In the genomic region with DNA sequence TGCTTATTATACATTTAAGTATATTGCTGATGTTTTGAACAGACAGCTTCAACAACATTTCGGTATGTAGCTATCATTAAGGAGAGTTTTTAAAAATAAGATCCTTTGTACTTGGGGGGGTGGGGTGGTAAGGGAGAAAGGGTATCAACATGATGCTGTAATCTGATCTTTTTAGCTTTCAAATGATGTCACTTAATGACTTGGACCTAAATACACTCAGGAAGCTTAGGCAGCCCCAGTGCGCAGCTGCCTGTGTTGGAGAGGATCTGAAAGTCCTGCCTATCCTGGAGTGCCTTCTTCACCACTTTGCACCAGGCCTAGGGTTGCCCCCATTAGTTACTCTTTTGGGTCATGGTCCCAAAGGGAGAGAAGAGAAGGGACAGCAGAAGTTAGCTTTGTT, we compare ENCODE assay signal across 14 cellular contexts. TPM values are rescaled to one million over a fixed set of nuclear protein-coding genes. Genes with fewer than 3 reads are reported as not detected.
DNase-seq lines count a peak whose midpoint lies in the region; ATAC-seq and TF ChIP-seq lines count a peak whose summit lies in the region.
"Had no signal": no experiment of that assay in that cellular context is flagged by ENCODE, and none has a peak within 500 bp of the region (broad histone marks: within the 10 kb centered on the region; RNA-seq: fewer than 3 reads in every experiment).

No MANE protein-coding gene starts in this region.

- peak overlapping the region in 1 of 2 experiments; percentile 56 for H3K4me3 ChIP-seq in neutrophil (ENCODE audit: low read depth in 1 of 2, low read length in 1 of 2)
- no peak overlapping the region for H3K4me3 ChIP-seq in neuronal stem cell (ENCODE audit: low read length in 2 of 2)
- H3K4me3 ChIP-seq: cardiac muscle cell had no signal

- no peak overlapping the region for H2BK12ac ChIP-seq in neuronal stem cell (ENCODE audit: low read length)

- no peaks in the 10 kb centered on the region for H3K27me3 Mint-ChIP-seq in type B pancreatic cell
- H3K27me3 Mint-ChIP-seq: activated naive CD8-positive, alpha-beta T cell treated with anti-CD3 and anti-CD28 coated beads, Interleukin-2, amount 50 U/mL, for 24 hours had no signal

- H2BK5ac ChIP-seq in neuronal stem cell (ENCODE audit: low read length) = no peak overlapping the region

- TF ChIP-seq CTCF in neutrophil (IDR thresholded peaks at IDR 0.05) (no peak), type B pancreatic cell (conservative IDR thresholded peaks at IDR 0.05) (no peak)

- H3K4me3 Mint-ChIP-seq in type B pancreatic cell = no peak overlapping the region
- H3K4me3 Mint-ChIP-seq: activated naive CD8-positive, alpha-beta T cell treated with anti-CD3 and anti-CD28 coated beads, Interleukin-2, amount 50 U/mL, for 24 hours; activated T-helper 1 cell treated with anti-CD3 and anti-CD28 coated beads, Interleukin-12 subunit alpha, Interleukin-12 subunit beta, Interleukin-2, Interleukin-4 antibody, amounts not matched to agents 30 ng/mL and 10 ng/mL and 1 ng/mL, durations not matched to agents 14 hours and 24 hours and 36 hours; natural killer cell had no signal

- H3K27ac Mint-ChIP-seq in type B pancreatic cell = no peak overlapping the region
- H3K27ac Mint-ChIP-seq: activated naive CD8-positive, alpha-beta T cell treated with anti-CD3 and anti-CD28 coated beads, Interleukin-2, amount 50 U/mL, for 24 hours; activated T-helper 1 cell treated with anti-CD3 and anti-CD28 coated beads, Interleukin-12 subunit alpha, Interleukin-12 subunit beta, Interleukin-2, Interleukin-4 antibody, amounts not matched to agents 30 ng/mL and 10 ng/mL and 1 ng/mL, durations not matched to agents 14 hours and 24 hours and 36 hours; natural killer cell had no signal

- no peak overlapping the region for H3K4me2 ChIP-seq in neuronal stem cell (ENCODE audit: insufficient read depth, low read length, poor library complexity, severe bottlenecking)

- H3K79me1 ChIP-seq in neuronal stem cell (ENCODE audit: low read depth, low read length) = no peaks in the 10 kb centered on the region

- no peak overlapping the region for H3K9ac ChIP-seq in neuronal stem cell (ENCODE audit: low read depth, low read length, poor library complexity)

- no peak overlapping the region for H2AK5ac ChIP-seq in neuronal stem cell (ENCODE audit: low read depth, low read length)

- H3K4me1 ChIP-seq in neutrophil (ENCODE audit: control insufficient read depth in 1 of 2, insufficient read depth in 1 of 2, low read depth in 1 of 2, low read length in 1 of 2) = peaks cover 37 to 40% of the 10 kb centered on the region in 2 experiments
- peaks cover 0 to 2% of the 10 kb centered on the region in 2 donors for H3K4me1 ChIP-seq in neuronal stem cell (ENCODE audit: control insufficient read depth in 2 of 2, insufficient read depth in 1 of 2, low read depth in 1 of 2, low read length in 2 of 2)

- H4K8ac ChIP-seq in neuronal stem cell (ENCODE audit: low read depth, low read length) = no peak overlapping the region

- no peak overlapping the region for H3K23ac ChIP-seq in neuronal stem cell (ENCODE audit: low read depth, low read length, poor library complexity)

- H3K4me1 Mint-ChIP-seq in type B pancreatic cell (ENCODE audit: unreplicated experiment) = peaks cover 15% of the 10 kb centered on the region
- H3K4me1 Mint-ChIP-seq: natural killer cell had no signal

- no peak overlapping the region for H3K14ac ChIP-seq in neuronal stem cell (ENCODE audit: low read length)

- H3K27me3 ChIP-seq in neutrophil = no peaks in the 10 kb centered on the region
- H3K27me3 ChIP-seq in neuronal stem cell (ENCODE audit: control insufficient read depth in 3 of 3, insufficient read depth in 3 of 3, low read depth in 1 of 3, low read length in 3 of 3) = peaks cover 0 to 26% (median 0%) of the 10 kb centered on the region in 3 experiments
- H3K27me3 ChIP-seq: cardiac muscle cell had no signal

- peak overlapping the region; percentile 100 for H3K27ac ChIP-seq in neutrophil
- H3K27ac ChIP-seq in neuronal stem cell (replicated peaks; ENCODE audit: low read length) = no peak overlapping the region
- H3K27ac ChIP-seq: cardiac muscle cell had no signal

- H2BK15ac ChIP-seq in neuronal stem cell (ENCODE audit: low read length) = no peak overlapping the region

- peak; percentile 13 to 63 for DNase-seq in NCI-H524 (lab: John Stamatoyannopoulos, UW)
- no peak for DNase-seq in NCI-H524 treated with DMSO at 0.1 percent for 48 hours (lab: John Stamatoyannopoulos, UW)
- DNase-seq in NCI-H1417 treated with DMSO at 0.1 percent for 48 hours (lab: John Stamatoyannopoulos, UW) = peak; percentile 68
- peak; percentile 85 for DNase-seq in NCI-H748 (lab: John Stamatoyannopoulos, UW; ENCODE audit: unreplicated experiment)
- DNase-seq in type B pancreatic cell (ENCODE audit: extremely low spot score, unreplicated experiment) = no peak
- DNase-seq in neuronal stem cell (ENCODE audit: low spot score) = no peak
- DNase-seq: activated CD4-positive, alpha-beta T cell treated with anti-CD3 and anti-CD28 coated beads, Interleukin-2, amount 50 U/mL, for 48 hours; activated naive CD8-positive, alpha-beta T cell treated with anti-CD3 and anti-CD28 coated beads, Interleukin-2, amount 50 U/mL, for 24 hours; Calu3; natural killer cell had no signal

- no peaks in the 10 kb centered on the region for H3K36me3 Mint-ChIP-seq in type B pancreatic cell
- H3K36me3 Mint-ChIP-seq: natural killer cell had no signal

- no peak overlapping the region for H3K18ac ChIP-seq in neuronal stem cell (ENCODE audit: low read length)

- H3K36me3 ChIP-seq in neutrophil (no peaks in the 10 kb centered on the region), neuronal stem cell (replicated peaks in 1 of 2; ENCODE audit: control insufficient read depth in 2 of 2, insufficient read depth in 2 of 2, low read length in 2 of 2) (no peaks in the 10 kb centered on the region)
- H3K36me3 ChIP-seq: cardiac muscle cell had no signal

- H3K9me3 ChIP-seq in neutrophil (no peaks in the 10 kb centered on the region), neuronal stem cell (replicated peaks in 1 of 2; ENCODE audit: control insufficient read depth in 2 of 2, insufficient read depth in 1 of 2, low read depth in 1 of 2, low read length in 2 of 2) (no peaks in the 10 kb centered on the region)

- no peak overlapping the region for H2AFZ ChIP-seq in neuronal stem cell (ENCODE audit: low read length)

- no peak overlapping the region for H4K91ac ChIP-seq in neuronal stem cell (ENCODE audit: low read depth, low read length, poor library complexity)

- WGBS in neuronal stem cell (ENCODE audit: extremely low coverage in 2 of 2, insufficient read length in 2 of 2, insufficient replicate concordance in 1 of 2), 2 donors = no CpG with 5 or more reads among the region's 2 CpGs

- H3K4ac ChIP-seq in neuronal stem cell (ENCODE audit: low read length) = no peak overlapping the region

- H3K9me3 Mint-ChIP-seq in type B pancreatic cell = no peaks in the 10 kb centered on the region
- H3K9me3 Mint-ChIP-seq: activated naive CD8-positive, alpha-beta T cell treated with anti-CD3 and anti-CD28 coated beads, Interleukin-2, amount 50 U/mL, for 24 hours; activated T-helper 1 cell treated with anti-CD3 and anti-CD28 coated beads, Interleukin-12 subunit alpha, Interleukin-12 subunit beta, Interleukin-2, Interleukin-4 antibody, amounts not matched to agents 30 ng/mL and 10 ng/mL and 1 ng/mL, durations not matched to agents 14 hours and 24 hours and 36 hours; natural killer cell had no signal

- H2BK120ac ChIP-seq in neuronal stem cell (ENCODE audit: low read depth, low read length) = no peak overlapping the region

- no peak for ATAC-seq in GM19397 (IDR thresholded peaks at IDR 0.05; ENCODE audit: unreplicated experiment)
- ATAC-seq: activated naive CD8-positive, alpha-beta T cell treated with anti-CD3 and anti-CD28 coated beads, Interleukin-2, amount 50 U/mL, for 24 hours; natural killer cell had no signal

RNA-seq across cellular contexts. Expression of a gene that starts 57.1 kb away (rescaled TPM):
- total RNA-seq in type B pancreatic cell (ENCODE audit: low replicate concordance) = 42.3 and 57.3 TPM in 2 replicates
- polyA plus RNA-seq in neuronal stem cell (2013, experiment 1 of 2) = 45.2 TPM
- polyA plus RNA-seq in neuronal stem cell (2013, experiment 2 of 2) = 48.2 TPM

Comparison
In these comparisons a context has a peak if more than half of its experiments do, and no peak if none do; other contexts are left out.
1. DNase-seq: peak in NCI-H524 (2 of 2), NCI-H1417 treated with DMSO at 0.1 percent for 48 hours (single experiment) and NCI-H748 (single experiment); none in NCI-H524 treated with DMSO at 0.1 percent for 48 hours (single experiment), type B pancreatic cell (single experiment) and neuronal stem cell (single experiment).